Comparison of ENCODE assay signal across 26 cellular contexts in the genomic region with DNA sequence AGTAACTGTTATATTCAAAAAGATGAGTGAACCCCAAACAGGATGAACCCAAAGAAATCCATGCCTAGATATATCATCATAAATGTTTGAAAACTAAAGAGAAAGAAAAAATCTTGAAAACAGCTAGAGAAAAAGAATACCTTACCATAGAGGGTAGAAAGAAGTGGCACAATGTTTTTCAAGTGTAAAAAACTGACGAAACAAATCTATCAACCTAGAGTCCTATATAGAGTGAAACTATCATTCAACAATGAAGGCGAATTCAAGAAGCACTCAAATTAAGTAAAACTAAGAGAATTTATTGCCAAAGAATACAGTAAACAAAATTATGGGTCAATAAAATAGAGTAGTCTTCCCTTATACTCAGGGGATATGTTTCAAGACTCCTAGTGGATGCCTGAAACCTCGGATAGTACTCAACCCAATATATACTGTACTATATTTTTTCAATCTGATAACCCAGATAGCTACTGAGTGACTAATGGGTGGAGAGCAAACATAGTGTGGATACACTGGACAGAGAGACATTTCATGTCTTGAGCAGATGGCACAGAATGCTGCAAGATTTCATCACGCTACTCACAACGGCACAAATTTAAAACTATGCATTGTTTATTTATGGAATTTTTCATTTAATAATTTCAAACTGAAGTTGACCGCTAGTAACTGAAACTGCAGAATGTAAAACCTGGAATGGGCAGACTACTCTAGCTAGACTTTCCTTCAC. TPM values are rescaled to one million over a fixed set of nuclear protein-coding genes. Genes with fewer than 3 reads are reported as not detected.
A peak's percentile ranks its signal among the peaks of the same experiment; 100 is the strongest.
DNase-seq lines count a peak whose midpoint lies in the region; ATAC-seq, FAIRE-seq and TF ChIP-seq lines count a peak whose summit lies in the region.
"Had no signal": no experiment of that assay in that cellular context is flagged by ENCODE, and none has a peak within 500 bp of the region (broad histone marks: within the 10 kb centered on the region; RNA-seq: fewer than 3 reads in every experiment).

No MANE protein-coding gene starts in this region.

- no peaks in the 10 kb centered on the region for H3K9me3 ChIP-seq in PC-3 (ENCODE audit: low read length)
- H3K9me3 ChIP-seq in skeletal muscle satellite cell (replicated peaks; ENCODE audit: low read length): no peaks in the 10 kb centered on the region
- no peaks in the 10 kb centered on the region for H3K9me3 ChIP-seq in CD8-positive, alpha-beta T cell (ENCODE audit: low read length)
- H3K9me3 ChIP-seq: ascending aorta, BE2C, tibial artery had no signal

- no peaks in the 10 kb centered on the region for H3K9me3 Mint-ChIP-seq in CD8-positive, alpha-beta T cell
- H3K9me3 Mint-ChIP-seq: activated naive CD4-positive, alpha-beta T cell treated with anti-CD3 and anti-CD28 coated beads for 36 hours; effector memory CD8-positive, alpha-beta T cell; stimulated activated naive CD8-positive, alpha-beta T cell treated with anti-CD3 and anti-CD28 coated beads, Interleukin-15, Interleukin-2, amounts not matched to agents 100 ng/mL and 50 ng/mL, for 24 hours had no signal

- peaks cover 3% of the 10 kb centered on the region for H3F3A ChIP-seq in PC-3 (ENCODE audit: low read length, unreplicated experiment)

- POLR2A ChIA-PET in PC-3 (lab: Charles Lee; ENCODE audit: unreplicated experiment): interaction anchor here (0.7 kb wide), 1 partner anchor 80 kb away, joined by 4 read pairs; no protein-coding TSS in a partner anchor
- POLR2A ChIA-PET in CD8-positive, alpha-beta T cell (lab: Charles Lee): no interaction called here

- peaks cover 35% of the 10 kb centered on the region for H3K4me1 ChIP-seq in PC-3 (ENCODE audit: insufficient read depth, low read length)
- peaks cover 9% of the 10 kb centered on the region for H3K4me1 ChIP-seq in skeletal muscle satellite cell (ENCODE audit: control insufficient read depth, insufficient read depth, low read length)
- no peaks in the 10 kb centered on the region for H3K4me1 ChIP-seq in CD8-positive, alpha-beta T cell (ENCODE audit: insufficient read depth, low read length)
- H3K4me1 ChIP-seq: ascending aorta, tibial artery had no signal

- no peaks in the 10 kb centered on the region for H3K79me2 ChIP-seq in PC-3 (ENCODE audit: low read length)

- peak; percentile 92 for ATAC-seq in PC-3
- no peak for ATAC-seq in CD8-positive, alpha-beta T cell
- ATAC-seq: effector memory CD8-positive, alpha-beta T cell; left lobe of liver; naive thymus-derived CD4-positive, alpha-beta T cell; T-cell had no signal

- H3K27me3 Mint-ChIP-seq in CD8-positive, alpha-beta T cell (ENCODE audit: low read depth): peaks cover 5% of the 10 kb centered on the region
- H3K27me3 Mint-ChIP-seq: effector memory CD8-positive, alpha-beta T cell; stimulated activated naive CD8-positive, alpha-beta T cell treated with anti-CD3 and anti-CD28 coated beads, Interleukin-15, Interleukin-2, amounts not matched to agents 100 ng/mL and 50 ng/mL, for 24 hours had no signal

- TF ChIP-seq POLR2A in H54 (IDR thresholded peaks at IDR 0.05; ENCODE audit: low read depth, low read length): no peak

- CTCF ChIA-PET in PC-3 (lab: Charles Lee): interaction anchor here (0.9 kb wide), 1 partner anchor 165 kb away, joined by 4 read pairs; no protein-coding TSS in a partner anchor
- CTCF ChIA-PET in CD8-positive, alpha-beta T cell (lab: Charles Lee): no interaction called here

- H3K4me1 Mint-ChIP-seq in CD8-positive, alpha-beta T cell (ENCODE audit: low read depth): no peaks in the 10 kb centered on the region

- H3K9me2 ChIP-seq in PC-3 (replicated peaks; ENCODE audit: low read length): no peaks in the 10 kb centered on the region

- peak overlapping the region; percentile 66 for H3K27ac ChIP-seq in PC-3 (ENCODE audit: low read length)
- no peak overlapping the region for H3K27ac ChIP-seq in CD8-positive, alpha-beta T cell (ENCODE audit: low read depth, low read length)
- H3K27ac ChIP-seq: ascending aorta, GM23248, tibial artery had no signal

- BruUV-seq in PC-3 (replicated peaks; lab: Mats Ljungman, UMichigan): TSS peak; percentile 62

- peak overlapping the region; percentile 37; the same call in 1 of the 2 replicates for H2AFZ ChIP-seq in PC-3 (ENCODE audit: low read length)
- H2AFZ ChIP-seq: GM23248 had no signal

- H3K27me3 ChIP-seq in PC-3 (ENCODE audit: low read length) (no peaks in the 10 kb centered on the region), skeletal muscle satellite cell (ENCODE audit: control insufficient read depth, insufficient read depth, low read length) (no peaks in the 10 kb centered on the region)
- H3K27me3 ChIP-seq in CD8-positive, alpha-beta T cell (ENCODE audit: insufficient read depth, low read length): no peaks in the 10 kb centered on the region
- H3K27me3 ChIP-seq: ascending aorta, BE2C, tibial artery had no signal

- peak overlapping the region; percentile 38; the same call in 1 of the 2 replicates for H3K4me3 ChIP-seq in PC-3 (ENCODE audit: low read length)
- H3K4me3 ChIP-seq in choroid plexus epithelial cell (ENCODE audit: low read depth, low read length): no peak overlapping the region
- no peak overlapping the region for H3K4me3 ChIP-seq in skeletal muscle satellite cell (ENCODE audit: low read length)
- no peak overlapping the region for H3K4me3 ChIP-seq in CD8-positive, alpha-beta T cell (ENCODE audit: low read depth, low read length)
- H3K4me3 ChIP-seq: ascending aorta, GM23248, tibial artery had no signal

- intact Hi-C loops in PC-3 (cut with micrococcal nuclease): loop anchor here (2.0 kb wide), 1 partner anchor 50 kb away; no protein-coding TSS in a partner anchor
- intact Hi-C loops in CD8-positive, alpha-beta T cell (cut with DNase I, micrococcal nuclease): no loop called here

- 0 out of 2 replicates have a peak, but pooled peaks have one; percentile 11 for TF ChIP-seq CTCF in PC-3 (conservative IDR thresholded peaks at IDR 0.05; ENCODE audit: low read depth, low read length)
- TF ChIP-seq CTCF in choroid plexus epithelial cell (conservative IDR thresholded peaks at IDR 0.05; ENCODE audit: low read depth, low read length): no peak
- no peak for TF ChIP-seq CTCF in CD8-positive, alpha-beta T cell (IDR thresholded peaks at IDR 0.05)

- no peak overlapping the region for H3K27ac Mint-ChIP-seq in CD8-positive, alpha-beta T cell
- H3K27ac Mint-ChIP-seq: activated naive CD4-positive, alpha-beta T cell treated with anti-CD3 and anti-CD28 coated beads for 36 hours; effector memory CD8-positive, alpha-beta T cell; stimulated activated naive CD8-positive, alpha-beta T cell treated with anti-CD3 and anti-CD28 coated beads, Interleukin-15, Interleukin-2, amounts not matched to agents 100 ng/mL and 50 ng/mL, for 24 hours; T-cell had no signal

- DNase-seq in H54 (ENCODE audit: insufficient read length, low spot score): no peak
- peak; percentile 85 for DNase-seq in PC-3
- DNase-seq in choroid plexus epithelial cell (ENCODE audit: low read depth): peak; percentile 61
- DNase-seq in activated CD4-positive, alpha-beta T cell treated with anti-CD3 and anti-CD28 coated beads for 4 hours: no peak
- no peak for DNase-seq in COR-L47 (lab: John Stamatoyannopoulos, UW)
- DNase-seq in CD8-positive, alpha-beta T cell: no peak
- DNase-seq: activated naive CD4-positive, alpha-beta T cell treated with anti-CD3 and anti-CD28 coated beads for 36 hours; activated T-cell treated with anti-CD3 and anti-CD28 coated beads, Interleukin-2, amount 50 U/mL, for 48 hours; BE2C; DMS79 treated with DMSO at 0.1 percent for 48 hours; effector memory CD8-positive, alpha-beta T cell; GM23248; head of caudate nucleus; KBM-7; naive thymus-derived CD4-positive, alpha-beta T cell; NCI-H187 treated with DMSO at 0.1 percent for 48 hours; NCI-H748 treated with DMSO at 0.1 percent for 48 hours; OCI-M1; SHP77 treated with DMSO at 0.1 percent for 48 hours; stimulated activated CD4-positive, alpha-beta T cell treated with anti-CD3 and anti-CD28 coated beads, Interleukin-12 subunit alpha, Interleukin-12 subunit beta, amount 100 ng/mL, for 4 hours; T-cell; tibial artery had no signal

- no peak overlapping the region for H3K4me3 Mint-ChIP-seq in CD8-positive, alpha-beta T cell
- H3K4me3 Mint-ChIP-seq: activated naive CD4-positive, alpha-beta T cell treated with anti-CD3 and anti-CD28 coated beads for 36 hours; effector memory CD8-positive, alpha-beta T cell; naive thymus-derived CD4-positive, alpha-beta T cell; stimulated activated naive CD8-positive, alpha-beta T cell treated with anti-CD3 and anti-CD28 coated beads, Interleukin-15, Interleukin-2, amounts not matched to agents 100 ng/mL and 50 ng/mL, for 24 hours; T-cell had no signal

- H3K4me2 ChIP-seq in PC-3 (ENCODE audit: low read length) (peak overlapping the region; percentile 61), skeletal muscle satellite cell (ENCODE audit: low read length) (peak overlapping the region; percentile 32)

- H3K36me3 ChIP-seq in PC-3 (ENCODE audit: low read depth, low read length): no peaks in the 10 kb centered on the region
- no peaks in the 10 kb centered on the region for H3K36me3 ChIP-seq in skeletal muscle satellite cell (ENCODE audit: insufficient read depth, low read length)
- H3K36me3 ChIP-seq in CD8-positive, alpha-beta T cell (ENCODE audit: insufficient read depth, low read length): no peaks in the 10 kb centered on the region
- H3K36me3 ChIP-seq: ascending aorta, BE2C, tibial artery had no signal

- no peaks in the 10 kb centered on the region for H3K36me3 Mint-ChIP-seq in CD8-positive, alpha-beta T cell
- H3K36me3 Mint-ChIP-seq: naive thymus-derived CD4-positive, alpha-beta T cell; T-cell had no signal

- H3K9ac ChIP-seq in PC-3 (ENCODE audit: low read length): 0 out of 2 replicates have a peak overlapping the region, but pooled peaks have one; percentile 11
- H3K9ac ChIP-seq in skeletal muscle satellite cell (ENCODE audit: low read depth, low read length): no peak overlapping the region
- H3K9ac ChIP-seq: GM23248 had no signal

- no peaks in the 10 kb centered on the region for H4K20me1 ChIP-seq in PC-3 (ENCODE audit: low read length)

- peak; percentile 99 for FAIRE-seq in H54 (lab: Jason Lieb, UNC)

RNA-seq across cellular contexts. Expression of gene TMEM106B, which starts 52.6 kb away (rescaled TPM):
- 32.5 and 41.6 TPM in 2 replicates for total RNA-seq in PC-3 (2014; rRNA removed)
- 40.0 and 57.0 TPM in 2 replicates for total RNA-seq in skeletal muscle satellite cell (2012; rRNA removed)
- 10 to 100 TPM; 15.0 to 17.3 TPM for total RNA-seq in CD8-positive, alpha-beta T cell

Comparison
In these comparisons a context has a peak if more than half of its experiments do, and no peak if none do; other contexts are left out.
1. DNase-seq: peak in PC-3 (single experiment) and choroid plexus epithelial cell (single experiment); none in H54 (single experiment), activated CD4-positive, alpha-beta T cell treated with anti-CD3 and anti-CD28 coated beads for 4 hours (0 of 2), COR-L47 (single experiment) and CD8-positive, alpha-beta T cell (0 of 7).